In genomic region chr7:101659706-101660105, GRCh38 we compare ENCODE assay signal across 1 cellular context.
TF ChIP-seq lines count a peak whose summit lies in the region.

No MANE protein-coding gene starts in this region.

TF ChIP-seq in HepG2, 621 proteins besides CTCF, POLR2A, EP300 and RAD21 (continued from another document):
- no peak for TF ChIP-seq BCL6 (CRISPR knock-in tag; IDR thresholded peaks at IDR 0.05)
- TF ChIP-seq ZNF362 (CRISPR knock-in tag; IDR thresholded peaks at IDR 0.05; ENCODE audit: borderline replicate concordance): no peak
- no peak for TF ChIP-seq PAXIP1 (CRISPR knock-in tag; conservative IDR thresholded peaks at IDR 0.05)
- TF ChIP-seq, protein P1, sequence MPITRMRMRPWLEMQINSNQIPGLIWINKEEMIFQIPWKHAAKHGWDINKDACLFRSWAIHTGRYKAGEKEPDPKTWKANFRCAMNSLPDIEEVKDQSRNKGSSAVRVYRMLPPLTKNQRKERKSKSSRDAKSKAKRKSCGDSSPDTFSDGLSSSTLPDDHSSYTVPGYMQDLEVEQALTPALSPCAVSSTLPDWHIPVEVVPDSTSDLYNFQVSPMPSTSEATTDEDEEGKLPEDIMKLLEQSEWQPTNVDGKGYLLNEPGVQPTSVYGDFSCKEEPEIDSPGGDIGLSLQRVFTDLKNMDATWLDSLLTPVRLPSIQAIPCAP (CRISPR knock-in tag; IDR thresholded peaks at IDR 0.05; ENCODE audit: low read depth): no peak
TF ChIP-seq in HepG2: peak in this region for 0.
